Comparison of ENCODE assay signal across 1 cellular context in the genomic region with DNA sequence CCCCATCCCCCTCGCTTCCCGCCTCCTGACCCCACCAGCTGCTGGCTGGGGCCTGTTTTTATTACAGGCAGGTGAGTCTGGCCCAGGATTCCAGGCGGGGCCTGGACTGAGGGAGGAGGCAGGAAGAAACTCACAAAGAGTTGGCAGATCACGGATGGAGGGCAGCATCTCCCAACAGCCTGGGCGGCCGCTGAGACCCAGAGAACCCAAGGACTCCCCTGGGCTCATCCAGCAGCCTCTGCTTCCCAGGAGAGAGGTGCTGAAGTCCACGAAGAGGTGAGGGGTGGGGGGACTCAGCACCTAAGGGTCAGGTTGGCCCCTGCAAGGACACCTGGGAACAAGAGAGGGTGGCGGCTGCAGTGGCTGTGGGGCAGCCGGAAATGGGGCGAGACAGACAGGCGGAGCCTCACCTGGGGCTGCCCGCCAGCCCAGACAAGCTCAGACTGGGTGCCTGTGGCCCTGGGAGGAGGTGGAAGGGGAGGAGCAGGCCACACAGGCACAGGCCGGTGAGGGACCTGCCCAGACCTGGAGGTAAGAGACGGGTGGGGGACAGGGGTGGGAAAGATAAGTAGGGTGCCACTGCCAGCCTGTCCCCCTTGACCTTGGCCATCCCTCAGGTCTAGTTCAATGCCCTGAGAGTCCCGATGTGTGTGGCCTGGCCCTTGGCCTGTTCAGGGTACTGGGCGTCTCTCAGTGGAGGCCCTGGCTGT.
TF ChIP-seq lines count a peak whose summit lies in the region.

No MANE protein-coding gene starts in this region.

TF ChIP-seq in HepG2, 621 proteins besides CTCF, POLR2A, EP300 and RAD21 (continued from another document and continues in another):
- TF ChIP-seq, protein P1, sequence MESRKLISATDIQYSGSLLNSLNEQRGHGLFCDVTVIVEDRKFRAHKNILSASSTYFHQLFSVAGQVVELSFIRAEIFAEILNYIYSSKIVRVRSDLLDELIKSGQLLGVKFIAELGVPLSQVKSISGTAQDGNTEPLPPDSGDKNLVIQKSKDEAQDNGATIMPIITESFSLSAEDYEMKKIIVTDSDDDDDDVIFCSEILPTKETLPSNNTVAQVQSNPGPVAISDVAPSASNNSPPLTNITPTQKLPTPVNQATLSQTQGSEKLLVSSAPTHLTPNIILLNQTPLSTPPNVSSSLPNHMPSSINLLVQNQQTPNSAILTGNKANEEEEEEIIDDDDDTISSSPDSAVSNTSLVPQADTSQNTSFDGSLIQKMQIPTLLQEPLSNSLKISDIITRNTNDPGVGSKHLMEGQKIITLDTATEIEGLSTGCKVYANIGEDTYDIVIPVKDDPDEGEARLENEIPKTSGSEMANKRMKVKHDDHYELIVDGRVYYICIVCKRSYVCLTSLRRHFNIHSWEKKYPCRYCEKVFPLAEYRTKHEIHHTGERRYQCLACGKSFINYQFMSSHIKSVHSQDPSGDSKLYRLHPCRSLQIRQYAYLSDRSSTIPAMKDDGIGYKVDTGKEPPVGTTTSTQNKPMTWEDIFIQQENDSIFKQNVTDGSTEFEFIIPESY (CRISPR knock-in tag; IDR thresholded peaks at IDR 0.05) = 0 out of 2 replicates have a peak, but pooled peaks have one; percentile 8
- peak; percentile 69 for TF ChIP-seq ZNF264 (CRISPR knock-in tag; IDR thresholded peaks at IDR 0.05)
- TF ChIP-seq ZEB1 (IDR thresholded peaks at IDR 0.05; ENCODE audit: insufficient replicate concordance, low read depth) = peak; percentile 71
- TF ChIP-seq ZNF773 (CRISPR knock-in tag; IDR thresholded peaks at IDR 0.05; ENCODE audit: borderline replicate concordance) = no peak
- TF ChIP-seq PHF20 (CRISPR knock-in tag; IDR thresholded peaks at IDR 0.05) = no peak
- TF ChIP-seq RFXANK (CRISPR knock-in tag; IDR thresholded peaks at IDR 0.05) = no peak
- TF ChIP-seq, protein P2, sequence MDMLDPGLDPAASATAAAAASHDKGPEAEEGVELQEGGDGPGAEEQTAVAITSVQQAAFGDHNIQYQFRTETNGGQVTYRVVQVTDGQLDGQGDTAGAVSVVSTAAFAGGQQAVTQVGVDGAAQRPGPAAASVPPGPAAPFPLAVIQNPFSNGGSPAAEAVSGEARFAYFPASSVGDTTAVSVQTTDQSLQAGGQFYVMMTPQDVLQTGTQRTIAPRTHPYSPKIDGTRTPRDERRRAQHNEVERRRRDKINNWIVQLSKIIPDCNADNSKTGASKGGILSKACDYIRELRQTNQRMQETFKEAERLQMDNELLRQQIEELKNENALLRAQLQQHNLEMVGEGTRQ (IDR thresholded peaks at IDR 0.05; ENCODE audit: low read depth, low read length) = no peak
- TF ChIP-seq, protein P2 (CRISPR knock-in tag; IDR thresholded peaks at IDR 0.05; ENCODE audit: borderline replicate concordance) = no peak
- no peak for TF ChIP-seq ETV6 (CRISPR knock-in tag; conservative IDR thresholded peaks at IDR 0.05)
- no peak for TF ChIP-seq ZC3H13 (CRISPR knock-in tag; IDR thresholded peaks at IDR 0.05)
- peak; percentile 31 for TF ChIP-seq HNRNPLL (IDR thresholded peaks at IDR 0.05; ENCODE audit: low read depth, low read length, poor library complexity, severe bottlenecking)
- TF ChIP-seq, protein P3, sequence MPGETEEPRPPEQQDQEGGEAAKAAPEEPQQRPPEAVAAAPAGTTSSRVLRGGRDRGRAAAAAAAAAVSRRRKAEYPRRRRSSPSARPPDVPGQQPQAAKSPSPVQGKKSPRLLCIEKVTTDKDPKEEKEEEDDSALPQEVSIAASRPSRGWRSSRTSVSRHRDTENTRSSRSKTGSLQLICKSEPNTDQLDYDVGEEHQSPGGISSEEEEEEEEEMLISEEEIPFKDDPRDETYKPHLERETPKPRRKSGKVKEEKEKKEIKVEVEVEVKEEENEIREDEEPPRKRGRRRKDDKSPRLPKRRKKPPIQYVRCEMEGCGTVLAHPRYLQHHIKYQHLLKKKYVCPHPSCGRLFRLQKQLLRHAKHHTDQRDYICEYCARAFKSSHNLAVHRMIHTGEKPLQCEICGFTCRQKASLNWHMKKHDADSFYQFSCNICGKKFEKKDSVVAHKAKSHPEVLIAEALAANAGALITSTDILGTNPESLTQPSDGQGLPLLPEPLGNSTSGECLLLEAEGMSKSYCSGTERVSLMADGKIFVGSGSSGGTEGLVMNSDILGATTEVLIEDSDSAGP (CRISPR knock-in tag; IDR thresholded peaks at IDR 0.05; ENCODE audit: borderline replicate concordance) = peak; percentile 42; the same call in 1 of the 2 replicates
- no peak; the same call in 1 of the 2 replicates for TF ChIP-seq ZBTB7B (CRISPR knock-in tag; IDR thresholded peaks at IDR 0.05)
- TF ChIP-seq ATF7 (IDR thresholded peaks at IDR 0.05) = no peak
- no peak for TF ChIP-seq ATF7 (CRISPR knock-in tag; IDR thresholded peaks at IDR 0.05)
- TF ChIP-seq MXD4 (CRISPR knock-in tag; IDR thresholded peaks at IDR 0.05) = peak; percentile 51; the same call in 1 of the 2 replicates
- TF ChIP-seq ARID2 (CRISPR knock-in tag; IDR thresholded peaks at IDR 0.05; ENCODE audit: borderline replicate concordance) = 0 out of 2 replicates have a peak, but pooled peaks have one; percentile 10
- no peak for TF ChIP-seq LCORL (IDR thresholded peaks at IDR 0.05)
- TF ChIP-seq LCORL (CRISPR knock-in tag; IDR thresholded peaks at IDR 0.05) = 0 out of 2 replicates have a peak, but pooled peaks have one; percentile 38
- TF ChIP-seq RFX5 (IDR thresholded peaks at IDR 0.05; ENCODE audit: low read depth, low read length) = no peak
- TF ChIP-seq PCBP1 (IDR thresholded peaks at IDR 0.05; ENCODE audit: borderline replicate concordance, low read depth, low read length) = peak; percentile 16; the same call in 1 of the 2 replicates
- no peak for TF ChIP-seq ZBTB3 (CRISPR knock-in tag; IDR thresholded peaks at IDR 0.05; ENCODE audit: borderline replicate concordance, low read depth)
- peak; percentile 75; the same call in 1 of the 2 replicates for TF ChIP-seq ZSCAN21 (CRISPR knock-in tag; IDR thresholded peaks at IDR 0.05; ENCODE audit: borderline replicate concordance)
- TF ChIP-seq ADNP (CRISPR knock-in tag; IDR thresholded peaks at IDR 0.05) = no peak
- TF ChIP-seq, protein P4, sequence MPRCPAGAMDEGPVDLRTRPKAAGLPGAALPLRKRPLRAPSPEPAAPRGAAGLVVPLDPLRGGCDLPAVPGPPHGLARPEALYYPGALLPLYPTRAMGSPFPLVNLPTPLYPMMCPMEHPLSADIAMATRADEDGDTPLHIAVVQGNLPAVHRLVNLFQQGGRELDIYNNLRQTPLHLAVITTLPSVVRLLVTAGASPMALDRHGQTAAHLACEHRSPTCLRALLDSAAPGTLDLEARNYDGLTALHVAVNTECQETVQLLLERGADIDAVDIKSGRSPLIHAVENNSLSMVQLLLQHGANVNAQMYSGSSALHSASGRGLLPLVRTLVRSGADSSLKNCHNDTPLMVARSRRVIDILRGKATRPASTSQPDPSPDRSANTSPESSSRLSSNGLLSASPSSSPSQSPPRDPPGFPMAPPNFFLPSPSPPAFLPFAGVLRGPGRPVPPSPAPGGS (CRISPR knock-in tag; IDR thresholded peaks at IDR 0.05) = peak; percentile 39; the same call in 1 of the 2 replicates
- TF ChIP-seq HNRNPH1 (optimal IDR thresholded peaks at IDR 0.05; ENCODE audit: low read depth, low read length) = no peak
- TF ChIP-seq, protein P5, sequence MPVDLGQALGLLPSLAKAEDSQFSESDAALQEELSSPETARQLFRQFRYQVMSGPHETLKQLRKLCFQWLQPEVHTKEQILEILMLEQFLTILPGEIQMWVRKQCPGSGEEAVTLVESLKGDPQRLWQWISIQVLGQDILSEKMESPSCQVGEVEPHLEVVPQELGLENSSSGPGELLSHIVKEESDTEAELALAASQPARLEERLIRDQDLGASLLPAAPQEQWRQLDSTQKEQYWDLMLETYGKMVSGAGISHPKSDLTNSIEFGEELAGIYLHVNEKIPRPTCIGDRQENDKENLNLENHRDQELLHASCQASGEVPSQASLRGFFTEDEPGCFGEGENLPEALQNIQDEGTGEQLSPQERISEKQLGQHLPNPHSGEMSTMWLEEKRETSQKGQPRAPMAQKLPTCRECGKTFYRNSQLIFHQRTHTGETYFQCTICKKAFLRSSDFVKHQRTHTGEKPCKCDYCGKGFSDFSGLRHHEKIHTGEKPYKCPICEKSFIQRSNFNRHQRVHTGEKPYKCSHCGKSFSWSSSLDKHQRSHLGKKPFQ (CRISPR knock-in tag; IDR thresholded peaks at IDR 0.05; ENCODE audit: insufficient replicate concordance) = no peak
- 0 out of 2 replicates have a peak, but pooled peaks have one; percentile 28 for TF ChIP-seq ZNF605 (CRISPR knock-in tag; IDR thresholded peaks at IDR 0.05)
- TF ChIP-seq, protein P6, sequence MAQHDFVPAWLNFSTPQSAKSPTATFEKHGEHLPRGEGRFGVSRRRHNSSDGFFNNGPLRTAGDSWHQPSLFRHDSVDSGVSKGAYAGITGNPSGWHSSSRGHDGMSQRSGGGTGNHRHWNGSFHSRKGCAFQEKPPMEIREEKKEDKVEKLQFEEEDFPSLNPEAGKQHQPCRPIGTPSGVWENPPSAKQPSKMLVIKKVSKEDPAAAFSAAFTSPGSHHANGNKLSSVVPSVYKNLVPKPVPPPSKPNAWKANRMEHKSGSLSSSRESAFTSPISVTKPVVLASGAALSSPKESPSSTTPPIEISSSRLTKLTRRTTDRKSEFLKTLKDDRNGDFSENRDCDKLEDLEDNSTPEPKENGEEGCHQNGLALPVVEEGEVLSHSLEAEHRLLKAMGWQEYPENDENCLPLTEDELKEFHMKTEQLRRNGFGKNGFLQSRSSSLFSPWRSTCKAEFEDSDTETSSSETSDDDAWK (CRISPR knock-in tag; IDR thresholded peaks at IDR 0.05) = no peak
- TF ChIP-seq ZNF101 (CRISPR knock-in tag; IDR thresholded peaks at IDR 0.05; ENCODE audit: borderline replicate concordance, low read depth) = no peak
- TF ChIP-seq GATAD2A (CRISPR knock-in tag; IDR thresholded peaks at IDR 0.05) = peak; percentile 10; the same call in 1 of the 2 replicates
- TF ChIP-seq SIN3B (IDR thresholded peaks at IDR 0.05; ENCODE audit: low read length) = no peak
- no peak for TF ChIP-seq NAIF1 (CRISPR knock-in tag; IDR thresholded peaks at IDR 0.05; ENCODE audit: borderline replicate concordance)
- TF ChIP-seq, protein P7, sequence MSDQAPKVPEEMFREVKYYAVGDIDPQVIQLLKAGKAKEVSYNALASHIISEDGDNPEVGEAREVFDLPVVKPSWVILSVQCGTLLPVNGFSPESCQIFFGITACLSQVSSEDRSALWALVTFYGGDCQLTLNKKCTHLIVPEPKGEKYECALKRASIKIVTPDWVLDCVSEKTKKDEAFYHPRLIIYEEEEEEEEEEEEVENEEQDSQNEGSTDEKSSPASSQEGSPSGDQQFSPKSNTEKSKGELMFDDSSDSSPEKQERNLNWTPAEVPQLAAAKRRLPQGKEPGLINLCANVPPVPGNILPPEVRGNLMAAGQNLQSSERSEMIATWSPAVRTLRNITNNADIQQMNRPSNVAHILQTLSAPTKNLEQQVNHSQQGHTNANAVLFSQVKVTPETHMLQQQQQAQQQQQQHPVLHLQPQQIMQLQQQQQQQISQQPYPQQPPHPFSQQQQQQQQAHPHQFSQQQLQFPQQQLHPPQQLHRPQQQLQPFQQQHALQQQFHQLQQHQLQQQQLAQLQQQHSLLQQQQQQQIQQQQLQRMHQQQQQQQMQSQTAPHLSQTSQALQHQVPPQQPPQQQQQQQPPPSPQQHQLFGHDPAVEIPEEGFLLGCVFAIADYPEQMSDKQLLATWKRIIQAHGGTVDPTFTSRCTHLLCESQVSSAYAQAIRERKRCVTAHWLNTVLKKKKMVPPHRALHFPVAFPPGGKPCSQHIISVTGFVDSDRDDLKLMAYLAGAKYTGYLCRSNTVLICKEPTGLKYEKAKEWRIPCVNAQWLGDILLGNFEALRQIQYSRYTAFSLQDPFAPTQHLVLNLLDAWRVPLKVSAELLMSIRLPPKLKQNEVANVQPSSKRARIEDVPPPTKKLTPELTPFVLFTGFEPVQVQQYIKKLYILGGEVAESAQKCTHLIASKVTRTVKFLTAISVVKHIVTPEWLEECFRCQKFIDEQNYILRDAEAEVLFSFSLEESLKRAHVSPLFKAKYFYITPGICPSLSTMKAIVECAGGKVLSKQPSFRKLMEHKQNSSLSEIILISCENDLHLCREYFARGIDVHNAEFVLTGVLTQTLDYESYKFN (CRISPR knock-in tag; conservative IDR thresholded peaks at IDR 0.05) = 0 out of 2 replicates have a peak, but pooled peaks have one; percentile 34
- TF ChIP-seq, protein P8, sequence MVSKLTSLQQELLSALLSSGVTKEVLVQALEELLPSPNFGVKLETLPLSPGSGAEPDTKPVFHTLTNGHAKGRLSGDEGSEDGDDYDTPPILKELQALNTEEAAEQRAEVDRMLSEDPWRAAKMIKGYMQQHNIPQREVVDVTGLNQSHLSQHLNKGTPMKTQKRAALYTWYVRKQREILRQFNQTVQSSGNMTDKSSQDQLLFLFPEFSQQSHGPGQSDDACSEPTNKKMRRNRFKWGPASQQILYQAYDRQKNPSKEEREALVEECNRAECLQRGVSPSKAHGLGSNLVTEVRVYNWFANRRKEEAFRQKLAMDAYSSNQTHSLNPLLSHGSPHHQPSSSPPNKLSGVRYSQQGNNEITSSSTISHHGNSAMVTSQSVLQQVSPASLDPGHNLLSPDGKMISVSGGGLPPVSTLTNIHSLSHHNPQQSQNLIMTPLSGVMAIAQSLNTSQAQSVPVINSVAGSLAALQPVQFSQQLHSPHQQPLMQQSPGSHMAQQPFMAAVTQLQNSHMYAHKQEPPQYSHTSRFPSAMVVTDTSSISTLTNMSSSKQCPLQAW (CRISPR knock-in tag; IDR thresholded peaks at IDR 0.05) = peak; percentile 52; the same call in 1 of the 2 replicates
- peak; percentile 40; the same call in 1 of the 2 replicates for TF ChIP-seq SAP130 (CRISPR knock-in tag; IDR thresholded peaks at IDR 0.05; ENCODE audit: low read depth)
- TF ChIP-seq KDM1A (CRISPR knock-in tag; IDR thresholded peaks at IDR 0.05) = no peak
- no peak for TF ChIP-seq ZFP36L1 (CRISPR knock-in tag; IDR thresholded peaks at IDR 0.05)
- TF ChIP-seq, protein P9, sequence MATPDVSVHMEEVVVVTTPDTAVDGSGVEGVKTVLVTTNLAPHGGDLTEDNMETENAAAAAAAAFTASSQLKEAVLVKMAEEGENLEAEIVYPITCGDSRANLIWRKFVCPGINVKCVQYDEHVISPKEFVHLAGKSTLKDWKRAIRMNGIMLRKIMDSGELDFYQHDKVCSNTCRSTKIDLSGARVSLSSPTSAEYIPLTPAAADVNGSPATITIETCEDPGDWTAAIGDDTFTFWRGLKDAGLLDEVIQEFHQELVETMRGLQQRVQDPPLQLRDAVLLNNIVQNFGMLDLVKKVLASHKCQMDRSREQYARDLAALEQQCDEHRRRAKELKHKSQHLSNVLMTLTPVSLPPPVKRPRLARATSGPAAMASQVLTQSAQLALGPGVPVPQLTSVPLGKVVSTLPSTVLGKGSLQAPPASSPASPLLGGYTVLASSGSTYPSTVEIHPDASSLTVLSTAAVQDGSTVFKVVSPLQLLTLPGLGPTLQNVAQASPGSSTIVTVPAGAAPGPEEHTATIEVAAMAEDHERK (CRISPR knock-in tag; IDR thresholded peaks at IDR 0.05; ENCODE audit: low read depth) = no peak
- peak; percentile 67; the same call in 1 of the 2 replicates for TF ChIP-seq ZNF33B (CRISPR knock-in tag; IDR thresholded peaks at IDR 0.05)
- TF ChIP-seq ZSCAN25 (CRISPR knock-in tag; IDR thresholded peaks at IDR 0.05) = peak; percentile 80; the same call in 1 of the 2 replicates
- no peak for TF ChIP-seq JUNB (CRISPR knock-in tag; IDR thresholded peaks at IDR 0.05; ENCODE audit: borderline replicate concordance)
